In genomic region chr9:116189683-116190082, GRCh38 we compare ENCODE assay signal across 31 cellular contexts. TPM values are rescaled to one million over a fixed set of nuclear protein-coding genes. Genes with fewer than 3 reads are reported as not detected.
DNase-seq lines count a peak whose midpoint lies in the region; ATAC-seq and TF ChIP-seq lines count a peak whose summit lies in the region.
"Had no signal": no experiment of that assay in that cellular context is flagged by ENCODE, and none has a peak within 500 bp of the region (broad histone marks: within the 10 kb centered on the region; RNA-seq: fewer than 3 reads in every experiment).

No MANE protein-coding gene starts in this region.

- H3K4me1 Mint-ChIP-seq in T-helper 17 cell: no peaks in the 10 kb centered on the region
- H3K4me1 Mint-ChIP-seq in stimulated activated naive B cell treated with anti-CD40 and anti-IgM and Interleukin-4, amounts not matched to agents 10 μg/mL and 1 μg/mL and 100 μg/mL, for 72 hours: no peaks in the 10 kb centered on the region
- H3K4me1 Mint-ChIP-seq: endodermal cell, memory B cell had no signal

- H3K27me3 ChIP-seq in body of pancreas (no peaks in the 10 kb centered on the region), foreskin keratinocyte (no peaks in the 10 kb centered on the region)
- H3K27me3 ChIP-seq: BLaER1 treated with 17β-estradiol and CSF1 and Interleukin-3, amounts not matched to agents 10 nM and 100 nM; gastrocnemius medialis; neural progenitor cell; right lobe of liver; tibial nerve had no signal

- H3K9me3 ChIP-seq in body of pancreas (no peaks in the 10 kb centered on the region), T-helper 17 cell (ENCODE audit: control insufficient read depth, low read length, poor library complexity, severe bottlenecking) (no peaks in the 10 kb centered on the region)
- H3K9me3 ChIP-seq: gastrocnemius medialis, right lobe of liver, tibial nerve had no signal

- H3K27ac ChIP-seq in body of pancreas: peak overlapping the region; percentile 19 to 68 (median 64)
- H3K27ac ChIP-seq in foreskin keratinocyte: peak overlapping the region; percentile 49
- H3K27ac ChIP-seq: BLaER1 treated with 17β-estradiol and CSF1 and Interleukin-3, amounts not matched to agents 10 nM and 100 nM; gastrocnemius medialis; HL-60; neural progenitor cell; right lobe of liver; tibial nerve; WERI-Rb-1 had no signal

- peaks cover 0 to 2% of the 10 kb centered on the region in 2 donors for H3K9me3 Mint-ChIP-seq in stimulated activated naive B cell treated with anti-CD40 and anti-IgM and Interleukin-4, amounts not matched to agents 10 μg/mL and 1 μg/mL and 100 μg/mL, for 72 hours
- H3K9me3 Mint-ChIP-seq: endodermal cell, memory B cell, neural progenitor cell had no signal

- intact Hi-C loops in body of pancreas (cut with DNase I): no loop called here

- no peaks in the 10 kb centered on the region for H3K36me3 Mint-ChIP-seq in T-helper 17 cell (ENCODE audit: low read depth)
- no peaks in the 10 kb centered on the region for H3K36me3 Mint-ChIP-seq in stimulated activated naive B cell treated with anti-CD40 and anti-IgM and Interleukin-4, amounts not matched to agents 10 μg/mL and 1 μg/mL and 100 μg/mL, for 72 hours
- H3K36me3 Mint-ChIP-seq: activated naive CD8-positive, alpha-beta T cell; memory B cell had no signal

- no peak for TF ChIP-seq CTCF in body of pancreas (IDR thresholded peaks at IDR 0.05)
- TF ChIP-seq CTCF in foreskin keratinocyte (conservative IDR thresholded peaks at IDR 0.05): no peak

- H3K36me3 ChIP-seq in body of pancreas (replicated peaks in 1 of 2; ENCODE audit: insufficient read depth in 1 of 2, low read depth in 2 of 2): no peaks in the 10 kb centered on the region
- H3K36me3 ChIP-seq: BLaER1 treated with 17β-estradiol and CSF1 and Interleukin-3, amounts not matched to agents 10 nM and 100 nM; gastrocnemius medialis; neural progenitor cell; right lobe of liver; WERI-Rb-1 had no signal

- no peak overlapping the region for H3K4me3 Mint-ChIP-seq in T-helper 17 cell
- H3K4me3 Mint-ChIP-seq in stimulated activated naive B cell treated with anti-CD40 and anti-IgM and Interleukin-4, amounts not matched to agents 10 μg/mL and 1 μg/mL and 100 μg/mL, for 72 hours: no peak overlapping the region
- H3K4me3 Mint-ChIP-seq: activated naive CD8-positive, alpha-beta T cell; endodermal cell; memory B cell; neural progenitor cell had no signal

- H3K4me3 ChIP-seq in body of pancreas: no peak overlapping the region
- H3K4me3 ChIP-seq: BLaER1 treated with 17β-estradiol and CSF1 and Interleukin-3, amounts not matched to agents 10 nM and 100 nM; gastrocnemius medialis; neural progenitor cell; right lobe of liver; tibial nerve had no signal

- ATAC-seq in body of pancreas: peak; percentile 94
- ATAC-seq in foreskin keratinocyte: no peak
- ATAC-seq in T-helper 17 cell: no peak
- no peak for ATAC-seq in stimulated activated naive B cell treated with anti-CD40 and anti-IgM and Interleukin-4, amounts not matched to agents 10 μg/mL and 1 μg/mL and 100 μg/mL, for 72 hours (replicated peaks)
- ATAC-seq: gastrocnemius medialis had no signal

- no peaks in the 10 kb centered on the region for H3K4me1 ChIP-seq in body of pancreas
- peaks cover 29% of the 10 kb centered on the region for H3K4me1 ChIP-seq in foreskin keratinocyte
- H3K4me1 ChIP-seq: BLaER1 treated with 17β-estradiol and CSF1 and Interleukin-3, amounts not matched to agents 10 nM and 100 nM; gastrocnemius medialis; right lobe of liver; tibial nerve had no signal

- WGBS in body of pancreas, 2 donors: 52 to 56% methylated on average over 5 of the region's 5 CpGs

- DNase-seq in body of pancreas (peak; percentile 61 to 77 (median 72)), foreskin keratinocyte (peak in 1 of 2 donors; percentile 78), mucosa of gallbladder (ENCODE audit: low spot score) (peak; percentile 89), COLO829 (ENCODE audit: low spot score) (no peak), T-helper 17 cell (no peak)
- no peak for DNase-seq in stimulated activated CD4-positive, alpha-beta T cell treated with anti-CD3 and anti-CD28 coated beads, Interleukin-12 subunit alpha, Interleukin-12 subunit beta, amount 100 ng/mL, for 4 hours
- no peak for DNase-seq in stimulated activated naive B cell treated with anti-CD40 and anti-IgM and Interleukin-4, amounts not matched to agents 10 μg/mL and 1 μg/mL and 100 μg/mL, for 72 hours
- DNase-seq: activated CD4-positive, alpha-beta T cell treated with anti-CD3 and anti-CD28 coated beads for 48 hours; activated effector memory CD4-positive, alpha-beta T cell treated with Interleukin-2 at 50 U/mL for 16 hours; anterior cingulate cortex; caudate nucleus; cortex of kidney; endodermal cell; gastrocnemius medialis; H7; NCI-H1417 treated with DMSO at 0.1 percent for 48 hours; NCI-H2081 treated with DMSO at 0.1 percent for 48 hours; NCI-H345; SIG-M5; stimulated activated CD4-positive, alpha-beta T cell treated with anti-CD3 and anti-CD28 coated beads, Interleukin-2, amount 100 ng/mL, for 48 hours; SW 1271; T-helper 9 cell; WERI-Rb-1 had no signal

- no peaks in the 10 kb centered on the region for H3K27me3 Mint-ChIP-seq in T-helper 17 cell
- H3K27me3 Mint-ChIP-seq in stimulated activated naive B cell treated with anti-CD40 and anti-IgM and Interleukin-4, amounts not matched to agents 10 μg/mL and 1 μg/mL and 100 μg/mL, for 72 hours: no peaks in the 10 kb centered on the region

- no peak for TF ChIP-seq POLR2A in body of pancreas (IDR thresholded peaks at IDR 0.05)

- no peak overlapping the region for H3K27ac Mint-ChIP-seq in T-helper 17 cell
- no peak overlapping the region for H3K27ac Mint-ChIP-seq in stimulated activated naive B cell treated with anti-CD40 and anti-IgM and Interleukin-4, amounts not matched to agents 10 μg/mL and 1 μg/mL and 100 μg/mL, for 72 hours
- H3K27ac Mint-ChIP-seq: activated naive CD8-positive, alpha-beta T cell; endodermal cell; memory B cell; neural progenitor cell had no signal

RNA-seq across cellular contexts. Expression of gene PAPPA, which starts 36.1 kb away (rescaled TPM):
- 1 to 10 TPM; 1.0 to 2.0 TPM for total RNA-seq in body of pancreas
- total RNA-seq in foreskin keratinocyte: 0.25 and 0.44 TPM in 2 replicates
- 0.03 and 0.04 TPM in 2 replicates for polyA plus RNA-seq in foreskin keratinocyte
- 5.6 TPM for total RNA-seq in mucosa of gallbladder
- total RNA-seq in T-helper 17 cell: under 1 TPM; 0.37 to 0.52 TPM
- total RNA-seq: activated CD8-positive, alpha-beta memory T cell treated with anti-CD3 and anti-CD28 coated beads for 36 hours had no signal

Comparison
In these comparisons a context has a peak if more than half of its experiments do, and no peak if none do; other contexts are left out.
1. DNase-seq: peak in body of pancreas (4 of 4) and mucosa of gallbladder (single experiment); none in stimulated activated CD4-positive, alpha-beta T cell treated with anti-CD3 and anti-CD28 coated beads, Interleukin-12 subunit alpha, Interleukin-12 subunit beta, amount 100 ng/mL, for 4 hours (single experiment), COLO829 (single experiment), T-helper 17 cell (0 of 3) and stimulated activated naive B cell treated with anti-CD40 and anti-IgM and Interleukin-4, amounts not matched to agents 10 μg/mL and 1 μg/mL and 100 μg/mL, for 72 hours (single experiment).